ENCODE assay signal across 22 cellular contexts in the genomic region with DNA sequence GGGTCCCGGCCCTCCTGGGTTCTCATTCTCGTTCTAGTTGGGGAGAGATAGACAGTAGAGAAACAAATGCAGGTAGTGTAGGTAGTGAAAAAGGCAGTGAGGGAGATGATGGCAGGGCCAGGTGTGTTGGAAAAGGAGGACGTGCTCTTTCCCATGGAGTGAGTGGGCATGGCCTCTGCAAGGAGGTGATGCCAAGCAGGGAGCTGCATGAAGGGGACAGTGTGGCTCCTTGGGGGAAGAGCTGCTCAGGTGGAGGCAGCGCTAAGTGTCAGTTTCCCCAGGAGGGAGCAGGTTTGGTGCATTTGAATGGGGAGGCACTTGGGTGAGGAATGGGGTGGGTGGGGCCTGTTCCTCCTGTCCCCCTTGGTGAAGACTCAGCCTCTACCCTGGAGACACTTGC. TPM values are rescaled to one million over a fixed set of nuclear protein-coding genes. Genes with fewer than 3 reads are reported as not detected.
DNase-seq lines count a peak whose midpoint lies in the region; ATAC-seq, FAIRE-seq and TF ChIP-seq lines count a peak whose summit lies in the region.
"Had no signal": no experiment of that assay in that cellular context is flagged by ENCODE, and none has a peak within 500 bp of the region (broad histone marks: within the 10 kb centered on the region; RNA-seq: fewer than 3 reads in every experiment).

No MANE protein-coding gene starts in this region.

- no peaks in the 10 kb centered on the region for H3K27me3 Mint-ChIP-seq in activated naive CD4-positive, alpha-beta T cell treated with anti-CD3 and anti-CD28 coated beads, Interleukin-2, amount 10 ng/mL, durations not matched to agents 7 days and 5 days
- no peaks in the 10 kb centered on the region for H3K27me3 Mint-ChIP-seq in H9 (ENCODE audit: low read depth)
- H3K27me3 Mint-ChIP-seq: B cell had no signal

- H2BK5ac ChIP-seq in H9 (ENCODE audit: insufficient read length, low read length) (no peak overlapping the region), H1 (ENCODE audit: low read depth, low read length) (no peak overlapping the region; the same call in 1 of the 2 replicates)

- no peak overlapping the region for H2BK15ac ChIP-seq in H9 (ENCODE audit: low read depth, low read length)
- H2BK15ac ChIP-seq in H1 (ENCODE audit: low read length) = no peak overlapping the region

- H3K9me3 ChIP-seq in H9 (ENCODE audit: control insufficient read depth, low read depth, low read length) = no peaks in the 10 kb centered on the region
- H3K9me3 ChIP-seq in H1 (ENCODE audit: insufficient read depth in 2 of 2, low read depth in 1 of 2, low read length in 1 of 2) = no peaks in the 10 kb centered on the region
- H3K9me3 ChIP-seq: BLaER1 treated with 17β-estradiol and CSF1 and Interleukin-3, amounts not matched to agents 10 nM and 100 nM had no signal

- H3K36me3 Mint-ChIP-seq in activated naive CD4-positive, alpha-beta T cell treated with anti-CD3 and anti-CD28 coated beads, Interleukin-2, amount 10 ng/mL, durations not matched to agents 7 days and 5 days = peaks cover 39% of the 10 kb centered on the region
- H3K36me3 Mint-ChIP-seq in activated naive CD4-positive, alpha-beta T cell treated with anti-CD3 and anti-CD28 coated beads, Interleukin-2, amount 50 U/mL, for 72 hours = peaks cover 22 to 23% of the 10 kb centered on the region in 2 donors
- H3K36me3 Mint-ChIP-seq in H9 (ENCODE audit: insufficient read depth in 1 of 3, low read depth in 3 of 3) = peaks cover 53 to 94% (median 84%) of the 10 kb centered on the region in 3 experiments; a peak in 6 of 7 replicates

- no peak overlapping the region for H2BK20ac ChIP-seq in H9 (ENCODE audit: low read depth, low read length, poor library complexity, severe bottlenecking)
- H2BK20ac ChIP-seq in H1 (ENCODE audit: low read length) = no peak overlapping the region

- no peak overlapping the region for H3K4ac ChIP-seq in H9 (ENCODE audit: low read depth, low read length)
- no peak overlapping the region for H3K4ac ChIP-seq in H1 (replicated peaks; ENCODE audit: insufficient read length, low read depth, low read length)

- H2BK120ac ChIP-seq in H9 (ENCODE audit: low read depth, low read length, poor library complexity, severe bottlenecking) (no peak overlapping the region), H1 (replicated peaks; ENCODE audit: low read depth, low read length) (no peak overlapping the region)

- H3K18ac ChIP-seq in H9 (ENCODE audit: insufficient read length, low read depth, low read length) (no peak overlapping the region), H1 (ENCODE audit: extremely low read depth, low read length) (no peak overlapping the region)

- H3T11ph ChIP-seq in H9 (ENCODE audit: low read length) = no peak overlapping the region

- H3K27ac ChIP-seq in H9 (ENCODE audit: insufficient read length, low read depth, low read length) (no peak overlapping the region), H1 (ENCODE audit: low read depth, low read length) (no peak overlapping the region)
- H3K27ac ChIP-seq: BLaER1 treated with 17β-estradiol and CSF1 and Interleukin-3, amounts not matched to agents 10 nM and 100 nM; HL-60 had no signal

- no peak for TF ChIP-seq RAD21 in H1 (IDR thresholded peaks at IDR 0.05 in 1 of 2, conservative IDR thresholded peaks at IDR 0.05 in 1 of 2; ENCODE audit: low read depth in 2 of 2, low read length in 2 of 2)

- H4K5ac ChIP-seq in H9 (ENCODE audit: insufficient read length, low read depth, low read length) (no peak overlapping the region), H1 (ENCODE audit: insufficient read length, low read depth, low read length) (no peak overlapping the region)

- FAIRE-seq in H1 (lab: Jason Lieb, UNC) = no peak
- FAIRE-seq: G401.6, GM12892, GM18507, K562 had no signal

- H3K9ac ChIP-seq in H9 (ENCODE audit: extremely low read depth, insufficient read length, low read length) = no peak overlapping the region
- no peak overlapping the region for H3K9ac ChIP-seq in H1 (replicated peaks in 1 of 4; ENCODE audit: extremely low read depth in 1 of 4, low read depth in 3 of 4, low read length in 3 of 4)
- H3K9ac ChIP-seq: BLaER1 treated with 17β-estradiol and CSF1 and Interleukin-3, amounts not matched to agents 10 nM and 100 nM had no signal

- no peak for DNase-seq in activated naive CD4-positive, alpha-beta T cell treated with anti-CD3 and anti-CD28 coated beads, Interleukin-2, amount 10 ng/mL, durations not matched to agents 7 days and 5 days
- DNase-seq in activated naive CD4-positive, alpha-beta T cell treated with anti-CD3 and anti-CD28 coated beads, Interleukin-2, amount 50 U/mL, for 72 hours (ENCODE audit: low spot score in 2 of 2) = no peak
- DNase-seq in H9 (no peak), H1 (ENCODE audit: low read depth in 1 of 2, low spot score in 2 of 2) (no peak), omental fat pad (ENCODE audit: low spot score) (no peak), A172 (ENCODE audit: low spot score) (no peak), DMS79 (lab: John Stamatoyannopoulos, UW) (no peak)
- DNase-seq: 8988T; CD8-positive, alpha-beta memory T cell; COR-L47; DMS 273 treated with DMSO at 0.1 percent for 48 hours; DMS53; H7 had no signal

- H3K4me2 ChIP-seq in H9 (ENCODE audit: insufficient read depth, insufficient read length, low read length) (no peak overlapping the region), H1 (ENCODE audit: insufficient read depth in 1 of 2, low read depth in 2 of 2, low read length in 2 of 2) (no peak overlapping the region)
- H3K4me2 ChIP-seq: BLaER1 treated with 17β-estradiol and CSF1 and Interleukin-3, amounts not matched to agents 10 nM and 100 nM; GM23338 had no signal

- H2AK5ac ChIP-seq in H9 (ENCODE audit: insufficient read length, low read length) (no peak overlapping the region), H1 (ENCODE audit: low read depth, low read length) (no peak overlapping the region)

- H4K20me1 ChIP-seq in H9 (ENCODE audit: control insufficient read depth, insufficient read depth, insufficient read length) (no peaks in the 10 kb centered on the region), H1 (replicated peaks in 1 of 2; ENCODE audit: control insufficient read depth in 1 of 2, insufficient read depth in 2 of 2, low read length in 2 of 2) (peaks cover 22 to 30% of the 10 kb centered on the region in 2 experiments)

- H3K4me1 ChIP-seq in H9 (ENCODE audit: insufficient read depth, low read length) = no peaks in the 10 kb centered on the region
- H3K4me1 ChIP-seq in H1 (replicated peaks in 1 of 4; ENCODE audit: control insufficient read depth in 3 of 4, insufficient read depth in 4 of 4, low read length in 3 of 4) = peaks cover 3 to 13% (median 7%) of the 10 kb centered on the region in 4 experiments; a peak in 6 of 7 replicates

- H3K27me3 ChIP-seq in H9 (ENCODE audit: insufficient read depth, low read length) = no peaks in the 10 kb centered on the region
- H3K27me3 ChIP-seq in H1 (replicated peaks in 1 of 4; ENCODE audit: control insufficient read depth in 3 of 4, extremely low read depth in 1 of 4, insufficient read depth in 3 of 4, low read length in 3 of 4) = no peaks in the 10 kb centered on the region
- H3K27me3 ChIP-seq: BLaER1 treated with 17β-estradiol and CSF1 and Interleukin-3, amounts not matched to agents 10 nM and 100 nM had no signal

- ATAC-seq in activated naive CD4-positive, alpha-beta T cell treated with anti-CD3 and anti-CD28 coated beads, Interleukin-2, amount 50 U/mL, for 72 hours = no peak
- peak; percentile 24 for ATAC-seq in omental fat pad (ENCODE audit: low FRiP score)
- no peak for ATAC-seq in GM21367 (IDR thresholded peaks at IDR 0.05; ENCODE audit: unreplicated experiment)
- ATAC-seq: GM23338, K562 had no signal

- H3K56ac ChIP-seq in H9 (ENCODE audit: insufficient read length, low read depth, low read length) (no peak overlapping the region), H1 (replicated peaks; ENCODE audit: insufficient read length, low read depth, low read length) (no peak overlapping the region)

- peaks cover 62 to 87% (median 82%) of the 10 kb centered on the region in 4 experiments for H3K36me3 ChIP-seq in H1 (ENCODE audit: control insufficient read depth in 2 of 4, insufficient read depth in 4 of 4, low read length in 3 of 4)

- peaks cover 6% of the 10 kb centered on the region for H3K4me1 Mint-ChIP-seq in activated naive CD4-positive, alpha-beta T cell treated with anti-CD3 and anti-CD28 coated beads, Interleukin-2, amount 10 ng/mL, durations not matched to agents 7 days and 5 days
- peaks cover 33 to 40% of the 10 kb centered on the region in 2 experiments for H3K4me1 Mint-ChIP-seq in H9

- H2BK12ac ChIP-seq in H9 (ENCODE audit: insufficient read length, low read depth, low read length) = no peak overlapping the region
- no peak overlapping the region for H2BK12ac ChIP-seq in H1 (ENCODE audit: low read depth, low read length)

- POLR2A ChIA-PET in H1 (lab: Charles Lee; ENCODE audit: partially characterized antibody) = interaction anchor here (1.4 to 57.4 kb wide), 4 partner anchors 7 to 87 kb away, joined by 3 to 1995 read pairs (median 1000); partner anchors contain the start of genes HMOX1 and MCM5

- H3K23ac ChIP-seq in H9 (ENCODE audit: insufficient read length, low read depth, low read length) (no peak overlapping the region), H1 (ENCODE audit: insufficient read length) (no peak overlapping the region)

- TF ChIP-seq EP300 in H1 (IDR thresholded peaks at IDR 0.05; ENCODE audit: borderline replicate concordance in 1 of 2, low read depth in 2 of 2, low read length in 2 of 2) = no peak

- no peaks in the 10 kb centered on the region for H3K79me1 ChIP-seq in H9 (ENCODE audit: insufficient read depth, low read depth, low read length, poor library complexity, severe bottlenecking)
- peaks cover 3% of the 10 kb centered on the region; the same call in 1 of the 2 replicates for H3K79me1 ChIP-seq in H1 (ENCODE audit: low read depth, low read length)

- no peak overlapping the region for H3K4me3 Mint-ChIP-seq in activated naive CD4-positive, alpha-beta T cell treated with anti-CD3 and anti-CD28 coated beads, Interleukin-2, amount 10 ng/mL, durations not matched to agents 7 days and 5 days
- no peak overlapping the region for H3K4me3 Mint-ChIP-seq in H9
- H3K4me3 Mint-ChIP-seq: B cell; CD8-positive, alpha-beta memory T cell; GM23338 had no signal

- H3K27ac Mint-ChIP-seq in activated naive CD4-positive, alpha-beta T cell treated with anti-CD3 and anti-CD28 coated beads, Interleukin-2, amount 10 ng/mL, durations not matched to agents 7 days and 5 days = peak overlapping the region; percentile 20
- peak overlapping the region in 1 of 2 donors; percentile 74 for H3K27ac Mint-ChIP-seq in activated naive CD4-positive, alpha-beta T cell treated with anti-CD3 and anti-CD28 coated beads, Interleukin-2, amount 50 U/mL, for 72 hours
- peak overlapping the region; percentile 56 to 74 (median 69); a peak in 4 of 7 replicates for H3K27ac Mint-ChIP-seq in H9
- H3K27ac Mint-ChIP-seq: B cell had no signal

- H3K4me3 ChIP-seq in H1 (ENCODE audit: extremely low read depth in 1 of 4, insufficient read depth in 2 of 4, low read depth in 3 of 4, low read length in 4 of 4) = no peak overlapping the region
- H3K4me3 ChIP-seq: BLaER1 treated with 17β-estradiol and CSF1 and Interleukin-3, amounts not matched to agents 10 nM and 100 nM; GM23338; K562 had no signal

- H3K23me2 ChIP-seq in H9 (ENCODE audit: insufficient read length, low read depth, low read length, poor library complexity, severe bottlenecking) = no peaks in the 10 kb centered on the region
- no peaks in the 10 kb centered on the region for H3K23me2 ChIP-seq in H1 (ENCODE audit: low read depth, low read length)

- H3K79me2 ChIP-seq in H9 (ENCODE audit: insufficient read depth, low read length) = no peaks in the 10 kb centered on the region
- H3K79me2 ChIP-seq in H1 (ENCODE audit: control insufficient read depth in 1 of 2, insufficient read depth in 2 of 2, low read length in 2 of 2) = peaks cover 0 to 9% of the 10 kb centered on the region in 2 experiments; a peak in 1 of 4 replicates

- TF ChIP-seq CTCF in H9 (conservative IDR thresholded peaks at IDR 0.05) (no peak), H1 (IDR thresholded peaks at IDR 0.05; ENCODE audit: control extremely low read depth in 1 of 3, insufficient read depth in 1 of 3, low read depth in 1 of 3, low read length in 3 of 3) (no peak), omental fat pad (IDR thresholded peaks at IDR 0.05) (no peak)

- H4K91ac ChIP-seq in H9 (ENCODE audit: insufficient read length, low read depth, low read length) = no peak overlapping the region
- H4K91ac ChIP-seq in H1 (replicated peaks; ENCODE audit: insufficient read length, low read length) = no peak overlapping the region

- H3K9me3 Mint-ChIP-seq in activated naive CD4-positive, alpha-beta T cell treated with anti-CD3 and anti-CD28 coated beads, Interleukin-2, amount 10 ng/mL, durations not matched to agents 7 days and 5 days = no peaks in the 10 kb centered on the region
- H3K9me3 Mint-ChIP-seq in activated naive CD4-positive, alpha-beta T cell treated with anti-CD3 and anti-CD28 coated beads, Interleukin-2, amount 50 U/mL, for 72 hours = no peaks in the 10 kb centered on the region
- no peaks in the 10 kb centered on the region for H3K9me3 Mint-ChIP-seq in H9
- H3K9me3 Mint-ChIP-seq: CD8-positive, alpha-beta memory T cell; GM23338 had no signal

- H4K8ac ChIP-seq in H9 (replicated peaks; ENCODE audit: insufficient read length, low read depth, low read length) (no peak overlapping the region), H1 (ENCODE audit: extremely low read depth, insufficient read depth, low read length) (no peak overlapping the region)

- H3K14ac ChIP-seq in H9 (ENCODE audit: insufficient read depth, low read length) (no peak overlapping the region), H1 (ENCODE audit: insufficient read length) (no peak overlapping the region)

- TF ChIP-seq POLR2A in H1 (IDR thresholded peaks at IDR 0.05; ENCODE audit: control extremely low read depth in 1 of 2, low read depth in 2 of 2, low read length in 2 of 2) = no peak; a peak in 1 of 3 replicates

- CTCF ChIA-PET in activated naive CD4-positive, alpha-beta T cell treated with anti-CD3 and anti-CD28 coated beads, Interleukin-2, amount 10 ng/mL, durations not matched to agents 7 days and 5 days (lab: Charles Lee) = no interaction called here
- CTCF ChIA-PET in H1 (lab: Charles Lee; ENCODE audit: partially characterized antibody) = interaction anchor here (0.9 to 11.3 kb wide), 8 partner anchors 9 to 126 kb away, joined by 3 to 122 read pairs (median 5); no protein-coding TSS in a partner anchor

- no CpG with 5 or more reads among the region's 4 CpGs for whole genome bisulfite sequencing in H9 (ENCODE audit: extremely low coverage, insufficient read length, low lambda C conversion rate)
- 79% methylated on average over 4 of the region's 4 CpGs; no CpG with 5 or more reads in 1 of the 2 experiments for WGBS in H1 (ENCODE audit: extremely low coverage in 1 of 2, insufficient coverage in 1 of 2, insufficient read length in 1 of 2, insufficient replicate concordance in 2 of 2, low coverage in 1 of 2, low lambda C conversion rate in 2 of 2, missing lambda C conversion rate in 1 of 2), 2 experiments

- no peak overlapping the region for H2AFZ ChIP-seq in H9 (ENCODE audit: low read length)
- H2AFZ ChIP-seq in H1 (ENCODE audit: low read length) = no peak overlapping the region
- H2AFZ ChIP-seq: GM23338 had no signal

RNA-seq across cellular contexts. Expression of gene MCM5, which starts 22.2 kb away (rescaled TPM):
- 100 to 1,000 TPM; 157 to 310 TPM for total RNA-seq in activated naive CD4-positive, alpha-beta T cell treated with anti-CD3 and anti-CD28 coated beads, Interleukin-2, amount 50 U/mL, for 72 hours
- 274 and 293 TPM in 2 replicates for total RNA-seq in H9 (2021)
- 297 and 305 TPM in 2 replicates for total RNA-seq in H1 (2021; fragmentation: NEBNext Ultra II Directional; extraction: Animal tissue kit (Norgen Biotek cat#: 25700))
- polyA plus RNA-seq in H1 (2011; rRNA removed) = 210 and 243 TPM in 2 replicates
- 212 TPM for polyA plus RNA-seq in H1 (2011; cell fraction: cytosol; rRNA removed)
- 524 TPM for polyA plus RNA-seq in H1 (2011; cell fraction: nucleus; rRNA removed)
- 221 to 290 TPM (median 254 TPM) in 4 replicates for polyA plus RNA-seq in H1 (2012, experiment 1 of 2)
- 144 TPM for polyA plus RNA-seq in H1 (2012, experiment 2 of 2)
- polyA plus RNA-seq in H1 (2013, experiment 1 of 2) = 120 TPM
- 108 TPM for polyA plus RNA-seq in H1 (2013, experiment 2 of 2)
- 447 and 449 TPM in 2 replicates for polyA minus RNA-seq in H1 (2011; rRNA and poly(A)+ RNA removed)
- polyA minus RNA-seq in H1 (2011; cell fraction: cytosol; rRNA and poly(A)+ RNA removed) = 271 TPM
- 249 TPM for polyA minus RNA-seq in H1 (2011; cell fraction: nucleus; rRNA and poly(A)+ RNA removed)
- total RNA-seq in omental fat pad = 10 to 100 TPM; 10.5 to 22.5 (median 13.9) TPM
- total RNA-seq in A172 (2014; rRNA removed; shearing (Covaris generic)) = 87.7 and 165 TPM in 2 replicates

RNA-seq across cellular contexts. Expression of gene HMOX1, which starts 41.2 kb away (rescaled TPM):
- total RNA-seq in activated naive CD4-positive, alpha-beta T cell treated with anti-CD3 and anti-CD28 coated beads, Interleukin-2, amount 50 U/mL, for 72 hours = under 1 TPM; 0.14 to 0.48 TPM
- total RNA-seq in H9 (2021) (22.7 and 25.7 TPM in 2 replicates), omental fat pad (100 to 1,000 TPM in 2 of 4 donors, 10 to 100 TPM in 2; 32.8 to 625 (median 159) TPM)
- total RNA-seq in H1 (2021; fragmentation: NEBNext Ultra II Directional; extraction: Animal tissue kit (Norgen Biotek cat#: 25700)) = 25.0 and 25.7 TPM in 2 replicates
- polyA plus RNA-seq in H1 (2011; rRNA removed) = 39.2 and 41.6 TPM in 2 replicates
- polyA plus RNA-seq in H1 (2011; cell fraction: cytosol; rRNA removed) = 28.6 TPM
- 19.6 TPM for polyA plus RNA-seq in H1 (2011; cell fraction: nucleus; rRNA removed)
- 20.2 to 27.4 TPM (median 24.8 TPM) in 4 replicates for polyA plus RNA-seq in H1 (2012, experiment 1 of 2)
- polyA plus RNA-seq in H1 (2012, experiment 2 of 2) = 29.7 TPM
- 23.9 TPM for polyA plus RNA-seq in H1 (2013, experiment 1 of 2)
- 27.9 TPM for polyA plus RNA-seq in H1 (2013, experiment 2 of 2)
- 8.0 and 8.7 TPM in 2 replicates for polyA minus RNA-seq in H1 (2011; rRNA and poly(A)+ RNA removed)
- 7.7 TPM for polyA minus RNA-seq in H1 (2011; cell fraction: cytosol; rRNA and poly(A)+ RNA removed)
- polyA minus RNA-seq in H1 (2011; cell fraction: nucleus; rRNA and poly(A)+ RNA removed) = 9.2 TPM
- total RNA-seq in A172 (2014; rRNA removed; shearing (Covaris generic)) = 17.3 and 18.2 TPM in 2 replicates
- total RNA-seq: K562 had no signal
- polyA plus RNA-seq: K562 had no signal

Comparison
In these comparisons a context has a peak if more than half of its experiments do, and no peak if none do; other contexts are left out.
1. RNA of gene HMOX1, which starts 41.2 kb away (total RNA-seq): 32.8 to 625 TPM in omental fat pad, 25.0 to 25.7 TPM in H1, 22.7 to 25.7 TPM in H9 and 17.3 to 18.2 TPM in A172; 0.14 to 0.48 TPM in activated naive CD4-positive, alpha-beta T cell treated with anti-CD3 and anti-CD28 coated beads, Interleukin-2, amount 50 U/mL, for 72 hours; every median in the first group is over 10 times any median in the second.